Comparison of ENCODE assay signal across 8 cellular contexts in genomic region chrX:9786839-9787635, GRCh38. TPM values are rescaled to one million over a fixed set of nuclear protein-coding genes. Genes with fewer than 3 reads are reported as not detected.
A peak's percentile ranks its signal among the peaks of the same experiment; 100 is the strongest.
DNase-seq lines count a peak whose midpoint lies in the region; ATAC-seq and TF ChIP-seq lines count a peak whose summit lies in the region.

No MANE protein-coding gene starts in this region.

- peaks cover 6% of the 10 kb centered on the region for H3K27me3 Mint-ChIP-seq in H9 (ENCODE audit: low read depth)

- no peaks in the 10 kb centered on the region for H3K79me1 ChIP-seq in H9 (ENCODE audit: insufficient read depth, low read depth, low read length, poor library complexity, severe bottlenecking)

- H3K23ac ChIP-seq in H9 (ENCODE audit: insufficient read length, low read depth, low read length): no peak overlapping the region

- no peak overlapping the region for H3K4ac ChIP-seq in H9 (ENCODE audit: low read depth, low read length)

- no peaks in the 10 kb centered on the region for H3F3A ChIP-seq in SU-DHL-6 (ENCODE audit: insufficient read depth)

- peak overlapping the region; percentile 99 for H3K4me2 ChIP-seq in H9 (ENCODE audit: insufficient read depth, insufficient read length, low read length)
- peak overlapping the region; percentile 17 for H3K4me2 ChIP-seq in SU-DHL-6 (ENCODE audit: low read depth, low read length, poor library complexity, severe bottlenecking)

- no peak overlapping the region for H2BK120ac ChIP-seq in H9 (ENCODE audit: low read depth, low read length, poor library complexity, severe bottlenecking)

- no peaks in the 10 kb centered on the region for H3K9me2 ChIP-seq in SU-DHL-6 (replicated peaks; ENCODE audit: insufficient read depth, low read length)

- H3K4me3 Mint-ChIP-seq in H9: peak overlapping the region; percentile 84 to 97

- DNase-seq in H9: no peak
- no peak for DNase-seq in left cardiac atrium
- DNase-seq in H4 (ENCODE audit: low spot score): no peak
- DNase-seq in DMS153 treated with DMSO at 0.1 percent for 48 hours (lab: John Stamatoyannopoulos, UW; ENCODE audit: unreplicated experiment): no peak

- H2BK15ac ChIP-seq in H9 (ENCODE audit: low read depth, low read length): no peak overlapping the region

- peaks cover 27% of the 10 kb centered on the region for H3K23me2 ChIP-seq in H9 (ENCODE audit: insufficient read length, low read depth, low read length, poor library complexity, severe bottlenecking)

- no peak overlapping the region for H4K8ac ChIP-seq in H9 (replicated peaks; ENCODE audit: insufficient read length, low read depth, low read length)

- peaks cover 39 to 44% of the 10 kb centered on the region in 2 experiments for H3K4me1 Mint-ChIP-seq in H9

- H3K36me3 Mint-ChIP-seq in H9 (ENCODE audit: insufficient read depth in 1 of 3, low read depth in 3 of 3): peaks cover 11 to 23% (median 17%) of the 10 kb centered on the region in 3 experiments; a peak in 5 of 7 replicates

- intact Hi-C loops in left cardiac atrium (cut with DNase I): no loop called here

- H2BK5ac ChIP-seq in H9 (ENCODE audit: insufficient read length, low read length): no peak overlapping the region

- no peak overlapping the region for H2AK5ac ChIP-seq in H9 (ENCODE audit: insufficient read length, low read length)

- no peaks in the 10 kb centered on the region; the same call in 1 of the 2 replicates for H3K27me3 ChIP-seq in H9 (ENCODE audit: insufficient read depth, low read length)
- no peaks in the 10 kb centered on the region for H3K27me3 ChIP-seq in SU-DHL-6 (ENCODE audit: low read length)
- H3K27me3 ChIP-seq in rectal smooth muscle tissue (ENCODE audit: control insufficient read depth, insufficient read depth, low read length): no peaks in the 10 kb centered on the region

- H3K18ac ChIP-seq in H9 (ENCODE audit: insufficient read length, low read depth, low read length): no peak overlapping the region

- ATAC-seq in left cardiac atrium (peak; percentile 29 to 41), HG02885 (IDR thresholded peaks at IDR 0.05; ENCODE audit: poor library complexity, unreplicated experiment) (no peak), HG03175 (IDR thresholded peaks at IDR 0.05; ENCODE audit: unreplicated experiment) (no peak)

- H3K9ac ChIP-seq in H9 (ENCODE audit: extremely low read depth, insufficient read length, low read length) (peak overlapping the region; percentile 89), SU-DHL-6 (ENCODE audit: low read length) (no peak overlapping the region), rectal smooth muscle tissue (ENCODE audit: low read length) (no peak overlapping the region)

- no peak overlapping the region for H2AFZ ChIP-seq in H9 (ENCODE audit: low read length)
- no peak overlapping the region for H2AFZ ChIP-seq in SU-DHL-6 (ENCODE audit: low read depth, low read length, severe bottlenecking)

- H3K27ac Mint-ChIP-seq in H9: no peak overlapping the region; a peak in 2 of 7 replicates

- H4K91ac ChIP-seq in H9 (ENCODE audit: insufficient read length, low read depth, low read length): no peak overlapping the region

- H3K14ac ChIP-seq in H9 (ENCODE audit: insufficient read depth, low read length): no peak overlapping the region

- H3K4me1 ChIP-seq in H9 (ENCODE audit: insufficient read depth, low read length) (peaks cover 36% of the 10 kb centered on the region), rectal smooth muscle tissue (ENCODE audit: control insufficient read depth, insufficient read depth, low read length) (no peaks in the 10 kb centered on the region)

- no peak overlapping the region for H2BK12ac ChIP-seq in H9 (ENCODE audit: insufficient read length, low read depth, low read length)

- no peaks in the 10 kb centered on the region for H3K36me3 ChIP-seq in SU-DHL-6 (ENCODE audit: low read length)
- H3K36me3 ChIP-seq in rectal smooth muscle tissue (ENCODE audit: control insufficient read depth, insufficient read depth, low read length): no peaks in the 10 kb centered on the region

- peaks cover 23 to 54% of the 10 kb centered on the region in 2 experiments for H3K9me3 Mint-ChIP-seq in H9

- H3K27ac ChIP-seq in H9 (ENCODE audit: insufficient read length, low read depth, low read length) (no peak overlapping the region), SU-DHL-6 (ENCODE audit: low read depth, low read length) (no peak overlapping the region), rectal smooth muscle tissue (ENCODE audit: low read depth, low read length) (no peak overlapping the region)

- H3K56ac ChIP-seq in H9 (ENCODE audit: insufficient read length, low read depth, low read length): no peak overlapping the region

- H3K4me3 ChIP-seq in SU-DHL-6 (ENCODE audit: insufficient read depth, low read length, poor library complexity, severe bottlenecking) (no peak overlapping the region), rectal smooth muscle tissue (ENCODE audit: low read length) (peak overlapping the region; percentile 23)

- WGBS in H9 (ENCODE audit: extremely low coverage, insufficient read length, low lambda C conversion rate): no CpG with 5 or more reads among the region's 38 CpGs

- H3K79me2 ChIP-seq in H9 (ENCODE audit: insufficient read depth, low read length) (peaks cover 20% of the 10 kb centered on the region; the same call in 1 of the 2 replicates), SU-DHL-6 (ENCODE audit: insufficient read depth, low read length) (no peaks in the 10 kb centered on the region)

- TF ChIP-seq CTCF in H9 (conservative IDR thresholded peaks at IDR 0.05) (no peak), SU-DHL-6 (IDR thresholded peaks at IDR 0.05; ENCODE audit: insufficient read depth, low read length, poor library complexity, severe bottlenecking) (no peak)

- peaks cover 3% of the 10 kb centered on the region for H4K20me1 ChIP-seq in H9 (ENCODE audit: control insufficient read depth, insufficient read depth, insufficient read length)
- no peaks in the 10 kb centered on the region for H4K20me1 ChIP-seq in SU-DHL-6 (ENCODE audit: low read depth, low read length)

- no peak overlapping the region for H3T11ph ChIP-seq in H9 (ENCODE audit: low read length)

- no peak overlapping the region for H2BK20ac ChIP-seq in H9 (ENCODE audit: low read depth, low read length, poor library complexity, severe bottlenecking)

- H3K9me3 ChIP-seq in H9 (ENCODE audit: control insufficient read depth, low read depth, low read length) (no peaks in the 10 kb centered on the region), SU-DHL-6 (ENCODE audit: insufficient read depth, low read length) (no peaks in the 10 kb centered on the region)

- H4K5ac ChIP-seq in H9 (ENCODE audit: insufficient read length, low read depth, low read length): no peak overlapping the region

RNA-seq across cellular contexts. Expression of gene SHROOM2, which starts 0.8 kb away (rescaled TPM):
- total RNA-seq in H9 (2021) (13.9 and 15.3 TPM in 2 replicates), left cardiac atrium (1 to 10 TPM; 1.1 to 2.7 TPM)
- 2.5 and 3.6 TPM in 2 replicates for total RNA-seq in H4 (2014; rRNA removed; shearing (Covaris generic))

RNA-seq across cellular contexts. Expression of gene GPR143, which starts 21.4 kb away (rescaled TPM):
- total RNA-seq in H9 (2021): 7.1 and 7.9 TPM in 2 replicates
- under 1 TPM in 1 of 2 donors, not detected in 1; 0.44 TPM for total RNA-seq in left cardiac atrium
- total RNA-seq in H4 (2014; rRNA removed; shearing (Covaris generic)): not detected in 2 replicates

Comparison
In these comparisons a context has a peak if more than half of its experiments do, and no peak if none do; other contexts are left out.
1. ATAC-seq: peak in left cardiac atrium (2 of 2); none in HG02885 (single experiment) and HG03175 (single experiment).